ENCODE assay signal across 11 cellular contexts in genomic region chr18:79934311-79935097, GRCh38. TPM values are rescaled to one million over a fixed set of nuclear protein-coding genes. Genes with fewer than 3 reads are reported as not detected.
DNase-seq lines count a peak whose midpoint lies in the region; ATAC-seq and TF ChIP-seq lines count a peak whose summit lies in the region.
"Had no signal": no experiment of that assay in that cellular context is flagged by ENCODE, and none has a peak within 500 bp of the region (broad histone marks: within the 10 kb centered on the region; RNA-seq: fewer than 3 reads in every experiment).

No MANE protein-coding gene starts in this region.

- in situ Hi-C loops in G401 (cut with HindIII; ENCODE audit: low sequenced_read_pairs): no loop called here

- H3K4me1 ChIP-seq in liver (ENCODE audit: control insufficient read depth in 4 of 4, insufficient read depth in 4 of 4, low read length in 3 of 4): peaks cover 22 to 59% (median 52%) of the 10 kb centered on the region in 4 donors

- CTCF ChIA-PET in activated CD8-positive, alpha-beta memory T cell treated with anti-CD3 and anti-CD28 coated beads, Interleukin-2, amount 10 ng/mL, durations not matched to agents 7 days and 5 days (lab: Charles Lee): no interaction called here

- no peaks in the 10 kb centered on the region for H3K4me1 Mint-ChIP-seq in activated CD8-positive, alpha-beta memory T cell treated with anti-CD3 and anti-CD28 coated beads, Interleukin-2, amount 10 ng/mL, durations not matched to agents 7 days and 5 days

- peak overlapping the region in 1 of 2 donors; percentile 34 for H3K9ac ChIP-seq in liver (ENCODE audit: low read depth in 1 of 2, low read length in 2 of 2)

- peaks cover 32% of the 10 kb centered on the region for H3K9me3 Mint-ChIP-seq in activated CD8-positive, alpha-beta memory T cell treated with anti-CD3 and anti-CD28 coated beads, Interleukin-2, amount 10 ng/mL, durations not matched to agents 7 days and 5 days (ENCODE audit: low read depth)

- ATAC-seq in activated CD8-positive, alpha-beta memory T cell treated with anti-CD3 and anti-CD28 coated beads, Interleukin-2, amount 10 ng/mL, durations not matched to agents 7 days and 5 days: no peak
- ATAC-seq in HG02840 (IDR thresholded peaks at IDR 0.05; ENCODE audit: low FRiP score, unreplicated experiment) (no peak), GM21825 (IDR thresholded peaks at IDR 0.05; ENCODE audit: unreplicated experiment) (no peak)
- ATAC-seq: natural killer cell treated with Interleukin-12 subunit alpha and Interleukin-12 subunit beta and Interleukin-15 and Interleukin-18, amount 100 ng/mL, for 72 hours had no signal

- peak; percentile 31 for TF ChIP-seq CTCF in liver (IDR thresholded peaks at IDR 0.05; ENCODE audit: low read depth, low read length, missing input control)

- DNase-seq in activated CD8-positive, alpha-beta memory T cell treated with anti-CD3 and anti-CD28 coated beads for 24 hours: peak; percentile 49
- DNase-seq in activated CD8-positive, alpha-beta memory T cell treated with anti-CD3 and anti-CD28 coated beads, Interleukin-2, amount 10 ng/mL, durations not matched to agents 7 days and 5 days: no peak
- peak in 2 of 61 donors; percentile 20 to 25 for DNase-seq in caudate nucleus (lab: John Stamatoyannopoulos, UW)
- peak; percentile 36 for DNase-seq in ureter (ENCODE audit: low spot score)
- no peak for DNase-seq in G401 (ENCODE audit: low spot score)
- DNase-seq: stimulated activated naive CD4-positive, alpha-beta T cell treated with Interleukin-2 at 50 U/mL for 16 hours had no signal

- H3K27me3 Mint-ChIP-seq in activated CD8-positive, alpha-beta memory T cell treated with anti-CD3 and anti-CD28 coated beads, Interleukin-2, amount 10 ng/mL, durations not matched to agents 7 days and 5 days: no peaks in the 10 kb centered on the region
- H3K27me3 Mint-ChIP-seq: natural killer cell treated with Interleukin-12 subunit alpha and Interleukin-12 subunit beta and Interleukin-15 and Interleukin-18, amount 100 ng/mL, for 72 hours had no signal

- TF ChIP-seq RAD21 in liver (IDR thresholded peaks at IDR 0.05): peak; percentile 71 to 76

- H3K27ac ChIP-seq in caudate nucleus (ENCODE audit: low read depth, low read length) (peak overlapping the region; percentile 7), liver (ENCODE audit: low read depth in 1 of 2, low read length in 2 of 2) (peak overlapping the region; percentile 65 to 86)

- H3K9me3 ChIP-seq in liver (ENCODE audit: control insufficient read depth in 4 of 4, low read length in 3 of 4): peaks cover 0 to 3% (median 1%) of the 10 kb centered on the region in 4 donors

- peaks cover 74% of the 10 kb centered on the region for H3K36me3 Mint-ChIP-seq in activated CD8-positive, alpha-beta memory T cell treated with anti-CD3 and anti-CD28 coated beads, Interleukin-2, amount 10 ng/mL, durations not matched to agents 7 days and 5 days

- peak overlapping the region in 2 of 3 donors; percentile 17 to 19 for H3K4me3 ChIP-seq in liver (ENCODE audit: low read depth in 1 of 3, low read length in 3 of 3)

- H3K4me3 Mint-ChIP-seq in activated CD8-positive, alpha-beta memory T cell treated with anti-CD3 and anti-CD28 coated beads, Interleukin-2, amount 10 ng/mL, durations not matched to agents 7 days and 5 days: no peak overlapping the region
- H3K4me3 Mint-ChIP-seq: natural killer cell treated with Interleukin-12 subunit alpha and Interleukin-12 subunit beta and Interleukin-15 and Interleukin-18, amount 100 ng/mL, for 72 hours had no signal

- no peak overlapping the region for H3K27ac Mint-ChIP-seq in activated CD8-positive, alpha-beta memory T cell treated with anti-CD3 and anti-CD28 coated beads, Interleukin-2, amount 10 ng/mL, durations not matched to agents 7 days and 5 days
- H3K27ac Mint-ChIP-seq: HFFc6; natural killer cell treated with Interleukin-12 subunit alpha and Interleukin-12 subunit beta and Interleukin-15 and Interleukin-18, amount 100 ng/mL, for 72 hours had no signal

- no peaks in the 10 kb centered on the region for H3K27me3 ChIP-seq in liver (ENCODE audit: control insufficient read depth in 4 of 4, insufficient read depth in 4 of 4, low read length in 3 of 4)

- 23% methylated on average over 8 of the region's 8 CpGs for WGBS in liver

- H3K36me3 ChIP-seq in liver (ENCODE audit: control insufficient read depth in 4 of 4, insufficient read depth in 3 of 4, low read depth in 1 of 4, low read length in 3 of 4): peaks cover 3 to 12% (median 9%) of the 10 kb centered on the region in 4 donors

TF ChIP-seq in liver, 16 proteins besides CTCF, POLR2A, EP300 and RAD21 (continues in another document):
- TF ChIP-seq HNF4A (conservative IDR thresholded peaks at IDR 0.05): peak; percentile 99 to 100
- peak; percentile 51 to 85 for TF ChIP-seq EGR1 (IDR thresholded peaks at IDR 0.05; ENCODE audit: low read depth in 2 of 2)
- TF ChIP-seq ATF3 (IDR thresholded peaks at IDR 0.05): peak; percentile 80
- peak in 1 of 2 donors; percentile 62 for TF ChIP-seq GABPA (IDR thresholded peaks at IDR 0.05 in 1 of 2, conservative IDR thresholded peaks at IDR 0.05 in 1 of 2)
- peak; percentile 82 for TF ChIP-seq YY1 (IDR thresholded peaks at IDR 0.05)
- TF ChIP-seq TAF1 (conservative IDR thresholded peaks at IDR 0.05): peak; percentile 59
- TF ChIP-seq ZBTB33 (IDR thresholded peaks at IDR 0.05): peak; percentile 92
- TF ChIP-seq NR2F2 (IDR thresholded peaks at IDR 0.05): peak; percentile 100
- TF ChIP-seq SP1 (IDR thresholded peaks at IDR 0.05): peak; percentile 99
- TF ChIP-seq FOXA1 (IDR thresholded peaks at IDR 0.05): peak; percentile 75
- TF ChIP-seq FOXA2 (IDR thresholded peaks at IDR 0.05): peak; percentile 93
- peak; percentile 100 for TF ChIP-seq HNF4G (IDR thresholded peaks at IDR 0.05)
- peak; percentile 89 to 95 for TF ChIP-seq JUND (IDR thresholded peaks at IDR 0.05)
- peak; percentile 98 for TF ChIP-seq RXRA (IDR thresholded peaks at IDR 0.05)
- TF ChIP-seq MAX (IDR thresholded peaks at IDR 0.05): peak; percentile 92

RNA-seq across cellular contexts. Expression of gene SLC66A2, which starts 16.9 kb away (rescaled TPM):
- total RNA-seq in activated CD8-positive, alpha-beta memory T cell treated with anti-CD3 and anti-CD28 coated beads, Interleukin-2, amount 10 ng/mL, durations not matched to agents 7 days and 5 days: 10 to 100 TPM; 23.4 TPM
- total RNA-seq in liver (10 to 100 TPM; 47.8 to 86.4 TPM), ureter (37.4 TPM)
- polyA plus RNA-seq in liver: 100 to 1,000 TPM in 1 of 2 donors, 10 to 100 TPM in 1; 49.3 to 107 TPM
- 65.7 and 94.9 TPM in 2 replicates for total RNA-seq in G401 (2014; rRNA removed; shearing (Covaris generic))

RNA-seq across cellular contexts. Expression of gene HSBP1L1, which starts 29.9 kb away (rescaled TPM):
- 1 to 10 TPM; 1.1 to 5.0 TPM for total RNA-seq in activated CD8-positive, alpha-beta memory T cell treated with anti-CD3 and anti-CD28 coated beads, Interleukin-2, amount 10 ng/mL, durations not matched to agents 7 days and 5 days
- 10 to 100 TPM; 12.2 to 31.5 TPM for total RNA-seq in liver
- polyA plus RNA-seq in liver: 10 to 100 TPM; 21.3 to 61.0 TPM
- 29.5 TPM for total RNA-seq in ureter
- total RNA-seq in G401 (2014; rRNA removed; shearing (Covaris generic)): 31.6 and 32.7 TPM in 2 replicates

RNA-seq across cellular contexts. Expression of gene TXNL4A, which starts 53.9 kb away (rescaled TPM):
- total RNA-seq in activated CD8-positive, alpha-beta memory T cell treated with anti-CD3 and anti-CD28 coated beads, Interleukin-2, amount 10 ng/mL, durations not matched to agents 7 days and 5 days: 100 to 1,000 TPM; 140 to 151 TPM
- total RNA-seq in liver: 10 to 100 TPM; 18.0 to 23.8 TPM
- 10 to 100 TPM; 41.8 to 86.2 TPM for polyA plus RNA-seq in liver
- total RNA-seq in ureter: 82.1 TPM
- 170 and 209 TPM in 2 replicates for total RNA-seq in G401 (2014; rRNA removed; shearing (Covaris generic))

Comparison
In these comparisons a context has a peak if more than half of its experiments do, and no peak if none do; other contexts are left out.
1. DNase-seq: peak in activated CD8-positive, alpha-beta memory T cell treated with anti-CD3 and anti-CD28 coated beads for 24 hours (single experiment) and ureter (single experiment); none in activated CD8-positive, alpha-beta memory T cell treated with anti-CD3 and anti-CD28 coated beads, Interleukin-2, amount 10 ng/mL, durations not matched to agents 7 days and 5 days (single experiment) and G401 (single experiment).